In genomic region chr5:7644723-7645122, GRCh38 we compare ENCODE assay signal across 21 cellular contexts.
"Had no signal": no experiment of that assay in that cellular context is flagged by ENCODE, and none has a peak within 500 bp of the region (broad histone marks: within the 10 kb centered on the region; RNA-seq: fewer than 3 reads in every experiment).

No MANE protein-coding gene starts in this region.

- H3K27me3 ChIP-seq: Peyer's patch, SJSA1 had no signal

- DNase-seq: KBM-7, MV-4-11, NCI-H1048, NCI-H1105, NCI-H1417, NCI-H1436 treated with DMSO at 0.1 percent for 48 hours, NCI-H1694, NCI-H187 treated with DMSO at 0.1 percent for 48 hours, NCI-H2029 treated with DMSO at 0.1 percent for 48 hours, NCI-H2171 treated with DMSO at 0.1 percent for 48 hours, NCI-H524, NCI-H526 treated with DMSO at 0.1 percent for 48 hours, NCI-H748 treated with DMSO at 0.1 percent for 48 hours, PC-9, Peyer's patch, Right ventricle myocardium superior, RPMI8226, SIG-M5, SK-N-SH, SW 1271 had no signal

- H3K4me2 ChIP-seq: PC-9, SK-N-SH had no signal

- H3K27ac ChIP-seq: PC-9, Peyer's patch, SJSA1 had no signal

- H3K9ac ChIP-seq: SK-N-SH had no signal

- H3K36me3 ChIP-seq: Peyer's patch, SJSA1 had no signal

- H2AFZ ChIP-seq: PC-9 had no signal

- H3K4me1 ChIP-seq: Peyer's patch, SJSA1 had no signal

- H3K9me3 ChIP-seq: Peyer's patch, SJSA1, SK-N-SH had no signal

- H3K4me3 ChIP-seq: PC-9, Peyer's patch, SJSA1 had no signal
